ENCODE assay signal across 8 cellular contexts in the genomic region with DNA sequence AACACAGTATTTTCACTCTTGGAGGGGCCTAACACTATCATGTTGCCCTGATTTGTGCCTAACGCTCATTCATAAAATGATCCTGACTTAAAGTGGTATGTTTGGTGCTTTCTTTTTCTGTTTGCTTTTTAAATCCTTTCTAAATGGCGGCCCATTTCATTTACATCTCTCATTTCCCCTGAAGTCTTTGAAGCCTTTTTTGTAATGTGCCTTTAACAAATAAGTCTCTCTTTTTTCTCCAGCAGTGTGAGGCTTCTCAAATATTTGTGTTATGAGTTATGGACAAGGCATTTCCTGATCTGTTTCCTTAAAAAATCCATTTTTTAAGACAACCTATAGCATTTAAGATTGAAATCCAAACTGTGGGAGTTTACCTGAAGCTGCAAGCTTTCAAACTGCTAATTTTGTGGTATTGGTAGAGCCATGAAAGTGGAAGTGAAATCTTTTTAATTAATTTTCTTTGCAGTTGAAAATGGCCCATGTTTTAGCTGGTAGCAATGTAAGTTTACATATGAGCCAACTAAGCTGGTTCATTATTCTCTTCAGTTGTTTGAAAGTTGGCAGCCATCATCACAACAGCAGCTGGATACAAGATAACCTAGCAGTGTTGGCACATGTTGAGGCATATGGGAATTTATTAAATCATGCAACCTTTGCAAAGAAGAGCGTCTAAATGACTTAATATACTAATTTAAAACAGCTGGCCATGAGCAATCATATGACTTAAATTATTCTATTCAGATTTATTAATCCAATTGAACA.
A peak's percentile ranks its signal among the peaks of the same experiment; 100 is the strongest.
DNase-seq lines count a peak whose midpoint lies in the region; ATAC-seq and TF ChIP-seq lines count a peak whose summit lies in the region.

No MANE protein-coding gene starts in this region.

- POLR2A ChIA-PET in GM10248 (lab: Yijun Ruan, JAX) = no interaction called here

- H3K27ac Mint-ChIP-seq in IgD-negative memory B cell = peak overlapping the region; percentile 30 to 91 (median 33)

- H3K4me3 Mint-ChIP-seq in IgD-negative memory B cell = peak overlapping the region; percentile 2 to 82 (median 46)

- no peaks in the 10 kb centered on the region for H3K27me3 Mint-ChIP-seq in IgD-negative memory B cell

- H3K9me3 Mint-ChIP-seq in IgD-negative memory B cell = no peaks in the 10 kb centered on the region

- H3K36me3 Mint-ChIP-seq in IgD-negative memory B cell = peaks cover 4% of the 10 kb centered on the region

- DNase-seq in GM10248 (ENCODE audit: extremely low spot score) (peak; percentile 31), epidermal melanocyte (ENCODE audit: insufficient read length, low spot score) (peak; percentile 15), NCI-H510A treated with DMSO at 0.1 percent for 48 hours (lab: John Stamatoyannopoulos, UW) (no peak), hepatic stellate cell (ENCODE audit: low spot score) (no peak), inferior parietal cortex (ENCODE audit: extremely low spot score) (no peak), NCI-H187 treated with DMSO at 0.1 percent for 48 hours (lab: John Stamatoyannopoulos, UW) (no peak)

- peaks cover 15 to 27% (median 25%) of the 10 kb centered on the region in 3 donors for H3K4me1 Mint-ChIP-seq in IgD-negative memory B cell

- no peak for TF ChIP-seq CTCF in GM10248 (IDR thresholded peaks at IDR 0.05; ENCODE audit: control extremely low read depth, extremely low read depth, low read depth, missing control alignments)

- CTCF ChIA-PET in GM10248 (lab: Yijun Ruan, JAX) = no interaction called here

- peak; percentile 84 for ATAC-seq in GM21786 (IDR thresholded peaks at IDR 0.05; ENCODE audit: unreplicated experiment)

Comparison
In these comparisons a context has a peak if more than half of its experiments do, and no peak if none do; other contexts are left out.
1. DNase-seq: peak in GM10248 (single experiment) and epidermal melanocyte (single experiment); none in NCI-H510A treated with DMSO at 0.1 percent for 48 hours (single experiment), hepatic stellate cell (single experiment), inferior parietal cortex (single experiment) and NCI-H187 treated with DMSO at 0.1 percent for 48 hours (single experiment).